Comparison of ENCODE assay signal across 8 cellular contexts in the genomic region with DNA sequence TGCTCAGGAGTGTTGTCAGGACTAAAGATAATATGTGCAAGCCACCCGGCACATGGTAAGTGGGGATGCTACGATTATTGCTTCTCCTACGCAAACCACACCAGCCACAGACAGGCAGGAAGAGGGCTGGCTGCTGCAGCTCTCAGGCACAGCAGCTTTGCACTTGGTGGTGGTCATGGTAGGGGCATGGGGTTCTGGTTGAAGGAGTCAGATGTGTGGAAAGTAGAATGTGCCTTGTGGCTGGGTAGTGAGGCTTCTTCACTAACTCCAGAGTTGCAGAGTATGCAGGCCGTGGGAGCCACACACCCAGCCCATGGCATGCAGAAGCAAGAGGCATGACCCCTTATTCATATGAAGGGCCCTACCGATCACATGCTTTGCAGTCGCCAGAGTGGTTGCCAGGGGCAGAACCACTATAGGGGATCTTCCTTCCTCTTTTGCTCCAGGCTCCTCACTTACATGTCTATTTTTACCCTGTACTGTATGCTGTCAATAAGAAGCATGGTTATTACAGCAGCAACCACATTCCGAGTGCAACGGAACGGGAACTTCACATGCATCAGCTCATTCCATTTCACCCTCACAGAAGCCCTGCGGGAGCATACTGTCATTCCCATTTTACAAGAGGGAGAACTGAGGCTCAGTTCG. TPM values are rescaled to one million over a fixed set of nuclear protein-coding genes. Genes with fewer than 3 reads are reported as not detected.
DNase-seq lines count a peak whose midpoint lies in the region; ATAC-seq and TF ChIP-seq lines count a peak whose summit lies in the region.

No MANE protein-coding gene starts in this region.

- peaks cover 5% of the 10 kb centered on the region for H3K36me3 Mint-ChIP-seq in effector memory CD8-positive, alpha-beta T cell (ENCODE audit: insufficient read depth)
- no peaks in the 10 kb centered on the region for H3K36me3 Mint-ChIP-seq in glutamatergic neuron (ENCODE audit: unreplicated experiment)

- DNase-seq in activated CD4-positive, CD25-positive, alpha-beta regulatory T cell treated with anti-CD3 and anti-CD28 coated beads, Interleukin-2, amount 50 U/mL, for 72 hours = peak; percentile 57
- peak; percentile 73 to 77 (median 76) for DNase-seq in effector memory CD8-positive, alpha-beta T cell
- DNase-seq in stimulated activated CD8-positive, alpha-beta memory T cell treated with anti-CD3 and anti-CD28 coated beads, Interleukin-4, amount 100 ng/mL, for 1 hour (ENCODE audit: low read depth in 2 of 2, low spot score in 1 of 2) = peak; percentile 40 to 51
- DNase-seq in GOT3 (lab: John Stamatoyannopoulos, UW) = no peak
- DNase-seq in glutamatergic neuron = no peak

- peak; percentile 39 for ATAC-seq in HG03025 (IDR thresholded peaks at IDR 0.05; ENCODE audit: low FRiP score, unreplicated experiment)
- peak; percentile 93 for ATAC-seq in effector memory CD8-positive, alpha-beta T cell (replicated peaks)
- ATAC-seq in GM18867 (IDR thresholded peaks at IDR 0.05; ENCODE audit: unreplicated experiment) = no peak
- no peak for ATAC-seq in GM18519 (IDR thresholded peaks at IDR 0.05; ENCODE audit: low FRiP score, unreplicated experiment)

- no peak for TF ChIP-seq CTCF in glutamatergic neuron (IDR thresholded peaks at IDR 0.05; ENCODE audit: partially characterized antibody, unreplicated experiment)

- peak overlapping the region; percentile 92 to 94 for H3K27ac Mint-ChIP-seq in effector memory CD8-positive, alpha-beta T cell
- no peak overlapping the region for H3K27ac Mint-ChIP-seq in glutamatergic neuron (ENCODE audit: unreplicated experiment)

- peaks cover 62 to 64% of the 10 kb centered on the region in 2 donors for H3K4me1 Mint-ChIP-seq in effector memory CD8-positive, alpha-beta T cell (ENCODE audit: low read depth in 2 of 2)
- peaks cover 19% of the 10 kb centered on the region for H3K4me1 Mint-ChIP-seq in glutamatergic neuron (ENCODE audit: low read depth, unreplicated experiment)

- H3K27me3 Mint-ChIP-seq in effector memory CD8-positive, alpha-beta T cell = no peaks in the 10 kb centered on the region
- peaks cover 12% of the 10 kb centered on the region for H3K27me3 Mint-ChIP-seq in glutamatergic neuron (ENCODE audit: unreplicated experiment)

- H3K4me3 Mint-ChIP-seq in effector memory CD8-positive, alpha-beta T cell = peak overlapping the region; percentile 33 to 40
- no peak overlapping the region for H3K4me3 Mint-ChIP-seq in glutamatergic neuron (ENCODE audit: unreplicated experiment)

- H3K9me3 Mint-ChIP-seq in effector memory CD8-positive, alpha-beta T cell = no peaks in the 10 kb centered on the region
- H3K9me3 Mint-ChIP-seq in glutamatergic neuron (ENCODE audit: unreplicated experiment) = peaks cover 2% of the 10 kb centered on the region

RNA-seq across cellular contexts. Expression of a gene that starts 59.2 kb away (rescaled TPM):
- total RNA-seq in glutamatergic neuron (ENCODE audit: unreplicated experiment) = 184 TPM

Comparison
In these comparisons a context has a peak if more than half of its experiments do, and no peak if none do; other contexts are left out.
1. ATAC-seq: peak in HG03025 (single experiment) and effector memory CD8-positive, alpha-beta T cell (single experiment); none in GM18867 (single experiment) and GM18519 (single experiment).
2. DNase-seq: peak in activated CD4-positive, CD25-positive, alpha-beta regulatory T cell treated with anti-CD3 and anti-CD28 coated beads, Interleukin-2, amount 50 U/mL, for 72 hours (single experiment), effector memory CD8-positive, alpha-beta T cell (3 of 3) and stimulated activated CD8-positive, alpha-beta memory T cell treated with anti-CD3 and anti-CD28 coated beads, Interleukin-4, amount 100 ng/mL, for 1 hour (2 of 2); none in GOT3 (single experiment) and glutamatergic neuron (single experiment).